1 cellular context compared by ENCODE assay signal in genomic region chr19:55088543-55089265, GRCh38.
TF ChIP-seq lines count a peak whose summit lies in the region.

No MANE protein-coding gene starts in this region.

TF ChIP-seq in HepG2, 621 proteins besides CTCF, POLR2A, EP300 and RAD21:
- TF ChIP-seq PATZ1 (CRISPR knock-in tag; IDR thresholded peaks at IDR 0.05) (peak; percentile 47; the same call in 1 of the 2 replicates), ZNF574 (CRISPR knock-in tag; IDR thresholded peaks at IDR 0.05) (0 out of 2 replicates have a peak, but pooled peaks have one; percentile 29), ZNF335 (CRISPR knock-in tag; IDR thresholded peaks at IDR 0.05) (no peak), ZBTB33 (CRISPR knock-in tag; IDR thresholded peaks at IDR 0.05) (no peak), ZKSCAN5 (CRISPR knock-in tag; IDR thresholded peaks at IDR 0.05) (no peak), ZNF724P (CRISPR knock-in tag; IDR thresholded peaks at IDR 0.05; ENCODE audit: borderline replicate concordance) (no peak), ZNF770 (CRISPR knock-in tag; IDR thresholded peaks at IDR 0.05) (peak; percentile 13; the same call in 1 of the 2 replicates), ZNF740 (CRISPR knock-in tag; IDR thresholded peaks at IDR 0.05) (peak; percentile 90), RBAK (CRISPR knock-in tag; IDR thresholded peaks at IDR 0.05) (no peak)
